Comparison of ENCODE assay signal across 16 cellular contexts in the genomic region with DNA sequence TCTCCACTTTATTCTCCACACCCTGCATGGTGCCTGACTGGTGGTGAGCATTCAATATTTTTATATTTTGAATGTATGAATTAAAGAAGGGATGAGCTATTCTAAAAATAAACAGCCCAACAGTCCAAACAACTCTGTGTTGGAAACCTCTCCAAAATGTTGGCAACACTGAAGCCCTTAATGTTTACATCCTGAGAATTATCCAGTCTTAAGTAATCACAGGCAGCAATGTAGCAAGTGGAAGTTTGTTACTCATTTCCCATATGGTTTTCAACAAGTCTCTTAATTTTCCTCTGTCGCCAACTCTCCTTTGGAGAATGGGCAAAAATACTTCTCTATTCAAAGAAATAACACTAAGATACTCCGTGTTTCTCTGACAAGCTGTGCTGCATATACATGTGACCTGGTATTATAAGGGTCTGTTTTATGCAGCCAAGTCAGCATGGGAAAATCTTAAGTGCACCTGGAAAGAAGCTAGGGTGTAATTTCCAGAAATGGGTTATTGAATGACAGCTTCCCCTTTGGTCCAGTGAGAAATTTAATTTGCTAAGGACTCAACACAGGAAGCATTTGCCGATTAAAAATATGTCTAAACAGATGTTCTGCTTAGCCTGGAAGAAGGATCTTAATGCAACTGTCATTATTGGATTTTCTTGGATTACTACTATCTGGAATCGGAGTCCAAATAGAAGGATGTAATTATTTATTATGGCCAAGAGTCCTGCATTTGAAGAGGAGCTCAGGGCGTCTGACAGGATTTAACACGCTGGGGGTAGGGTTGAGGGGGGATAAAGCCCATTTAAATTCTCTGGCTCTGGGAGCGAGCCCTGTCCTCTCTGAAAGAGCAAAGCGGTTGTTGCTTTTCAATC.
DNase-seq lines count a peak whose midpoint lies in the region; ATAC-seq and TF ChIP-seq lines count a peak whose summit lies in the region.
"Had no signal": no experiment of that assay in that cellular context is flagged by ENCODE, and none has a peak within 500 bp of the region (broad histone marks: within the 10 kb centered on the region; RNA-seq: fewer than 3 reads in every experiment).

No MANE protein-coding gene starts in this region.

- H3K27ac ChIP-seq in SK-N-SH (ENCODE audit: low read depth in 2 of 2, low read length in 1 of 2) (peak overlapping the region in 1 of 2 experiments; percentile 68; a peak in 2 of 4 replicates), WERI-Rb-1 (peak overlapping the region; percentile 88), heart left ventricle (peak overlapping the region in 8 of 12 donors; percentile 18 to 76 (median 40)), smooth muscle cell (ENCODE audit: low read depth) (no peak overlapping the region), thyroid gland (no peak overlapping the region)
- H3K27ac ChIP-seq: 22Rv1, SJCRH30 had no signal

- no peak for ATAC-seq in SK-N-SH treated with all-trans-retinoic acid at 6 μM for 48 hours
- peak in 3 of 4 donors; percentile 65 to 74 (median 66) for ATAC-seq in heart left ventricle

- POLR2A ChIA-PET in SK-N-SH (lab: Yijun Ruan, JAX) = interaction anchor here (1.1 kb wide), 1 partner anchor 24 kb away, joined by 7 read pairs; no protein-coding TSS in a partner anchor

- TF ChIP-seq POLR2A in heart left ventricle (IDR thresholded peaks at IDR 0.05) (no peak), thyroid gland (IDR thresholded peaks at IDR 0.05) (no peak)

- H4K20me1 ChIP-seq in SK-N-SH (ENCODE audit: insufficient read depth) = no peaks in the 10 kb centered on the region
- H4K20me1 ChIP-seq in smooth muscle cell (ENCODE audit: low read depth) = no peaks in the 10 kb centered on the region

- H3K79me2 ChIP-seq in SK-N-SH (ENCODE audit: insufficient read depth) (no peaks in the 10 kb centered on the region), smooth muscle cell (ENCODE audit: low read depth) (no peaks in the 10 kb centered on the region)

- TF ChIP-seq RAD21 in SK-N-SH (IDR thresholded peaks at IDR 0.05; ENCODE audit: low read length) = no peak

- DNase-seq in SK-N-SH = peak; percentile 32
- DNase-seq in WERI-Rb-1 = peak; percentile 89
- DNase-seq in heart left ventricle = peak in 2 of 5 donors; percentile 41 to 43
- no peak for DNase-seq in smooth muscle cell (lab: John Stamatoyannopoulos, UW; ENCODE audit: unreplicated experiment)
- DNase-seq in pons (ENCODE audit: low spot score) = no peak
- DNase-seq in DMS 273 (lab: John Stamatoyannopoulos, UW; ENCODE audit: unreplicated experiment) = no peak
- no peak for DNase-seq in thyroid gland
- DNase-seq: C1 segment of cervical spinal cord, HCEC 1CT, NCI-H1417, NCI-H1930, NCI-H2171, NCI-H510A treated with DMSO at 0.1 percent for 48 hours had no signal

- H3K27me3 ChIP-seq in SK-N-SH (ENCODE audit: insufficient read depth) (no peaks in the 10 kb centered on the region; the same call in 1 of the 2 replicates), WERI-Rb-1 (ENCODE audit: insufficient read depth, low read depth, severe bottlenecking) (no peaks in the 10 kb centered on the region), heart left ventricle (no peaks in the 10 kb centered on the region), smooth muscle cell (ENCODE audit: low read depth) (peaks cover 7% of the 10 kb centered on the region), thyroid gland (no peaks in the 10 kb centered on the region)
- H3K27me3 ChIP-seq: SJCRH30 had no signal

- intact Hi-C loops in heart left ventricle (cut with DNase I) = no loop called here
- intact Hi-C loops in thyroid gland (cut with DNase I) = no loop called here

- no peak overlapping the region for H3K4me2 ChIP-seq in SK-N-SH
- peak overlapping the region; percentile 14 for H3K4me2 ChIP-seq in smooth muscle cell

- TF ChIP-seq CTCF in SK-N-SH (IDR thresholded peaks at IDR 0.05) (no peak), WERI-Rb-1 (IDR thresholded peaks at IDR 0.05; ENCODE audit: low read depth, low read length) (no peak), heart left ventricle (IDR thresholded peaks at IDR 0.05) (no peak), smooth muscle cell (IDR thresholded peaks at IDR 0.05; ENCODE audit: borderline replicate concordance, insufficient read depth, poor library complexity, severe bottlenecking) (no peak), thyroid gland (IDR thresholded peaks at IDR 0.05) (no peak)

- no peaks in the 10 kb centered on the region for H3K9me2 ChIP-seq in SK-N-SH

- 26% methylated on average over 7 of the region's 8 CpGs for WGBS in SK-N-SH (ENCODE audit: low lambda C conversion rate)
- 52 to 64% (median 56%) methylated on average over 8 of the region's 8 CpGs for WGBS in heart left ventricle, 4 donors
- WGBS in smooth muscle cell (ENCODE audit: low lambda C conversion rate) = 45% methylated on average over 8 of the region's 8 CpGs
- WGBS in thyroid gland, 2 donors = 70% methylated on average over 8 of the region's 8 CpGs

- CTCF ChIA-PET in SK-N-SH (lab: Yijun Ruan, JAX) = interaction anchor here (1.1 to 1.8 kb wide), 9 partner anchors 11 to 324 kb away, joined by 3 to 9 read pairs (median 5); a partner anchor contains a TSS

- H3F3A ChIP-seq in SK-N-SH (replicated peaks; ENCODE audit: insufficient read depth) (no peaks in the 10 kb centered on the region), smooth muscle cell (ENCODE audit: low read depth) (no peaks in the 10 kb centered on the region)

- H3K36me3 ChIP-seq in SK-N-SH (replicated peaks in 1 of 2; ENCODE audit: control insufficient read depth in 1 of 2, insufficient read depth in 2 of 2, low read length in 1 of 2) (no peaks in the 10 kb centered on the region), WERI-Rb-1 (no peaks in the 10 kb centered on the region), heart left ventricle (no peaks in the 10 kb centered on the region), smooth muscle cell (ENCODE audit: low read depth) (no peaks in the 10 kb centered on the region), thyroid gland (no peaks in the 10 kb centered on the region)
- H3K36me3 ChIP-seq: SJCRH30 had no signal

- H3K4me3 ChIP-seq in SK-N-SH (ENCODE audit: low read depth in 2 of 2, low read length in 1 of 2) (no peak overlapping the region), WERI-Rb-1 (ENCODE audit: low read depth, low read length) (peak overlapping the region; percentile 10), heart left ventricle (no peak overlapping the region), smooth muscle cell (no peak overlapping the region), thyroid gland (replicated peaks in 1 of 3) (no peak overlapping the region)
- H3K4me3 ChIP-seq: SJCRH30 had no signal

- H3K4me1 ChIP-seq in SK-N-SH (ENCODE audit: control insufficient read depth in 1 of 2, insufficient read depth in 2 of 2, low read depth in 1 of 2, low read length in 1 of 2) (peaks cover 0 to 21% of the 10 kb centered on the region in 2 experiments; a peak in 2 of 4 replicates), heart left ventricle (peaks cover 0 to 25% (median 7%) of the 10 kb centered on the region in 12 donors), smooth muscle cell (ENCODE audit: low read depth) (peaks cover 13% of the 10 kb centered on the region), thyroid gland (no peaks in the 10 kb centered on the region)

- TF ChIP-seq EP300 in SK-N-SH (IDR thresholded peaks at IDR 0.05; ENCODE audit: borderline replicate concordance in 1 of 2, low read depth in 1 of 2, low read length in 1 of 2) = peak in 1 of 2 experiments; percentile 4; a peak in 1 of 4 replicates

- H3K9me3 ChIP-seq in SK-N-SH (no peaks in the 10 kb centered on the region; the same call in 1 of the 2 replicates), WERI-Rb-1 (ENCODE audit: severe bottlenecking) (peaks cover 15% of the 10 kb centered on the region), heart left ventricle (peaks cover 0 to 2% (median 0%) of the 10 kb centered on the region in 12 donors), smooth muscle cell (replicated peaks; ENCODE audit: low read depth) (no peaks in the 10 kb centered on the region), thyroid gland (no peaks in the 10 kb centered on the region)
- H3K9me3 ChIP-seq: SJCRH30 had no signal

- H2AFZ ChIP-seq in SK-N-SH (ENCODE audit: low read depth) (no peak overlapping the region), smooth muscle cell (ENCODE audit: low read depth) (no peak overlapping the region)

- H3K9ac ChIP-seq in SK-N-SH (no peak overlapping the region), smooth muscle cell (ENCODE audit: low read depth) (no peak overlapping the region)

TF ChIP-seq in SK-N-SH, 30 proteins besides CTCF, POLR2A, EP300 and RAD21 (continues in another document):
- TF ChIP-seq TEAD4 (IDR thresholded peaks at IDR 0.05; ENCODE audit: borderline replicate concordance, insufficient read depth) = no peak
- TF ChIP-seq POLR2AphosphoS5 (IDR thresholded peaks at IDR 0.05; ENCODE audit: low read depth, low read length) = no peak
- TF ChIP-seq ELF1 (IDR thresholded peaks at IDR 0.05) = no peak
- TF ChIP-seq RFX5 (IDR thresholded peaks at IDR 0.05; ENCODE audit: low read length) = no peak
- no peak; the same call in 1 of the 2 replicates for TF ChIP-seq MXI1 (IDR thresholded peaks at IDR 0.05; ENCODE audit: low read depth, low read length)
- TF ChIP-seq GATA2 (CRISPR knock-in tag; IDR thresholded peaks at IDR 0.05) = no peak

TF ChIP-seq in SK-N-SH treated with all-trans-retinoic acid at 6 μM for 48 hours, 23 proteins besides CTCF, POLR2A, EP300 and RAD21 (continues in another document):
- TF ChIP-seq, protein P1, sequence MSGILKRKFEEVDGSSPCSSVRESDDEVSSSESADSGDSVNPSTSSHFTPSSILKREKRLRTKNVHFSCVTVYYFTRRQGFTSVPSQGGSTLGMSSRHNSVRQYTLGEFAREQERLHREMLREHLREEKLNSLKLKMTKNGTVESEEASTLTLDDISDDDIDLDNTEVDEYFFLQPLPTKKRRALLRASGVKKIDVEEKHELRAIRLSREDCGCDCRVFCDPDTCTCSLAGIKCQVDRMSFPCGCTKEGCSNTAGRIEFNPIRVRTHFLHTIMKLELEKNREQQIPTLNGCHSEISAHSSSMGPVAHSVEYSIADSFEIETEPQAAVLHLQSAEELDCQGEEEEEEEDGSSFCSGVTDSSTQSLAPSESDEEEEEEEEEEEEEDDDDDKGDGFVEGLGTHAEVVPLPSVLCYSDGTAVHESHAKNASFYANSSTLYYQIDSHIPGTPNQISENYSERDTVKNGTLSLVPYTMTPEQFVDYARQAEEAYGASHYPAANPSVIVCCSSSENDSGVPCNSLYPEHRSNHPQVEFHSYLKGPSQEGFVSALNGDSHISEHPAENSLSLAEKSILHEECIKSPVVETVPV (CRISPR knock-in tag; IDR thresholded peaks at IDR 0.05) = no peak
- TF ChIP-seq, protein P2, sequence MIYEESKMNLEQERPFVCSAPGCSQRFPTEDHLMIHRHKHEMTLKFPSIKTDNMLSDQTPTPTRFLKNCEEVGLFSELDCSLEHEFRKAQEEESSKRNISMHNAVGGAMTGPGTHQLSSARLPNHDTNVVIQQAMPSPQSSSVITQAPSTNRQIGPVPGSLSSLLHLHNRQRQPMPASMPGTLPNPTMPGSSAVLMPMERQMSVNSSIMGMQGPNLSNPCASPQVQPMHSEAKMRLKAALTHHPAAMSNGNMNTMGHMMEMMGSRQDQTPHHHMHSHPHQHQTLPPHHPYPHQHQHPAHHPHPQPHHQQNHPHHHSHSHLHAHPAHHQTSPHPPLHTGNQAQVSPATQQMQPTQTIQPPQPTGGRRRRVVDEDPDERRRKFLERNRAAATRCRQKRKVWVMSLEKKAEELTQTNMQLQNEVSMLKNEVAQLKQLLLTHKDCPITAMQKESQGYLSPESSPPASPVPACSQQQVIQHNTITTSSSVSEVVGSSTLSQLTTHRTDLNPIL (CRISPR knock-in tag; IDR thresholded peaks at IDR 0.05; ENCODE audit: low read depth) = no peak
- TF ChIP-seq TCF4 (CRISPR knock-in tag; IDR thresholded peaks at IDR 0.05; ENCODE audit: borderline replicate concordance) = no peak

Comparison
In these comparisons a context has a peak if more than half of its experiments do, and no peak if none do; other contexts are left out.
1. DNase-seq: peak in SK-N-SH (single experiment) and WERI-Rb-1 (single experiment); none in smooth muscle cell (single experiment), pons (single experiment), DMS 273 (single experiment) and thyroid gland (0 of 2).
2. H3K27ac ChIP-seq: peak in WERI-Rb-1 (single experiment) and heart left ventricle (8 of 12); none in smooth muscle cell (single experiment) and thyroid gland (0 of 3).